Comparison of ENCODE assay signal across 8 cellular contexts in the genomic region with DNA sequence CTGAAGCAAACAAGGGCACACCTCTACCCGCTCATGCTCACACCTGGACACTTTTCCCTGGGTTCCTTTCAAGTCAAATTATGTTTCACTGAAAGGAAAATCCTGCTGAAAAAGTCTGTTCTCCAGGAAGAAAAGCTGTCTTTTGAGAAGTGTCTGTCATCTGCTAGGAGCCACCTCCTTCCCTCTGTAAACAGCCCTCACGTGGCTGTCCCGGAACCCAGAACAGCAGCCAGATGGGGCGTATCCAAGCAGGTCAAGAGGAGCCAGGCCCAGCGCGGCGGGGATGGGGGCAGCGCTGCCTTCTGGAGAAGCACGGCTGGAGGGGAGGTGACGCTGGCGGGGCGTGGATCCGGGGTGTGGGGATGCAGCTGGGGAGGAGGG. TPM values are rescaled to one million over a fixed set of nuclear protein-coding genes. Genes with fewer than 3 reads are reported as not detected.
A peak's percentile ranks its signal among the peaks of the same experiment; 100 is the strongest.
DNase-seq lines count a peak whose midpoint lies in the region; ATAC-seq and TF ChIP-seq lines count a peak whose summit lies in the region.

A gene (minus strand): TSS at position 162 of the 381 bp plus-strand sequence. CDS start 205 bp downstream, outside the sequence.

- no peaks in the 10 kb centered on the region for H3K9me2 ChIP-seq in HCT116 (ENCODE audit: insufficient read depth)

- no peak for TF ChIP-seq CTCF in HCT116 (IDR thresholded peaks at IDR 0.05 in 2 of 3, conservative IDR thresholded peaks at IDR 0.05 in 1 of 3; ENCODE audit: borderline replicate concordance in 1 of 3, insufficient read depth in 1 of 3, low read depth in 2 of 3, low read length in 2 of 3)
- no peak for TF ChIP-seq CTCF in lower leg skin (IDR thresholded peaks at IDR 0.05)

- H3K27me3 ChIP-seq in HCT116 (ENCODE audit: insufficient read depth, low read length) = no peaks in the 10 kb centered on the region
- H3K27me3 ChIP-seq in effector memory CD4-positive, alpha-beta T cell (replicated peaks; ENCODE audit: control insufficient read depth, insufficient read depth, low read length, poor library complexity, severe bottlenecking) = no peaks in the 10 kb centered on the region

- H3K4me1 Mint-ChIP-seq in activated CD4-positive, alpha-beta memory T cell treated with anti-CD3 and anti-CD28 coated beads, Interleukin-2, amount 10 ng/mL, durations not matched to agents 7 days and 5 days = peaks cover 21% of the 10 kb centered on the region

- H3K4me2 ChIP-seq in HCT116 (ENCODE audit: low read length) = peak within 1 kb of the TSS; percentile 82

- H3K9ac ChIP-seq in HCT116 (ENCODE audit: low read length) = peak within 1 kb of the TSS; percentile 62

- H3K27ac Mint-ChIP-seq in activated CD4-positive, alpha-beta memory T cell treated with anti-CD3 and anti-CD28 coated beads, Interleukin-2, amount 10 ng/mL, durations not matched to agents 7 days and 5 days = peak within 1 kb of the TSS; percentile 68

- H3K9me3 Mint-ChIP-seq in activated CD4-positive, alpha-beta memory T cell treated with anti-CD3 and anti-CD28 coated beads, Interleukin-2, amount 10 ng/mL, durations not matched to agents 7 days and 5 days = no peaks in the 10 kb centered on the region

- peak within 1 kb of the TSS; percentile 87 for H3K27ac ChIP-seq in HCT116 (ENCODE audit: low read depth, low read length)
- peak within 1 kb of the TSS; percentile 73 for H3K27ac ChIP-seq in effector memory CD4-positive, alpha-beta T cell (ENCODE audit: insufficient read depth, low read length, poor library complexity, severe bottlenecking)

- H3K4me3 Mint-ChIP-seq in activated CD4-positive, alpha-beta memory T cell treated with anti-CD3 and anti-CD28 coated beads, Interleukin-2, amount 10 ng/mL, durations not matched to agents 7 days and 5 days = peak within 1 kb of the TSS; percentile 88

- WGBS in lower leg skin, 2 donors = 4 to 8% methylated on average over 4 to 6 of the region's 13 CpGs

- peaks cover 10% of the 10 kb centered on the region in 2 experiments; a peak in 3 of 4 replicates for H3K36me3 ChIP-seq in HCT116 (ENCODE audit: control insufficient read depth in 1 of 2, insufficient read depth in 2 of 2, low read length in 2 of 2)
- no peaks in the 10 kb centered on the region for H3K36me3 ChIP-seq in effector memory CD4-positive, alpha-beta T cell (ENCODE audit: control insufficient read depth, insufficient read depth, low read length)

- H2AFZ ChIP-seq in HCT116 (ENCODE audit: low read depth, low read length, poor library complexity, severe bottlenecking) = no peak within 1 kb of the TSS

- peaks cover 11 to 22% of the 10 kb centered on the region in 2 experiments for H3K4me1 ChIP-seq in HCT116 (ENCODE audit: control insufficient read depth in 1 of 2, insufficient read depth in 2 of 2, low read length in 2 of 2)
- H3K4me1 ChIP-seq in effector memory CD4-positive, alpha-beta T cell (ENCODE audit: control insufficient read depth, insufficient read depth, low read length, poor library complexity, severe bottlenecking) = peaks cover 12% of the 10 kb centered on the region

- intact Hi-C loops in HCT116 (cut with micrococcal nuclease) = no loop called here
- intact Hi-C loops in lower leg skin (cut with DNase I; ENCODE audit: low total_unique reads) = no loop called here

- DNase-seq in AML-193 (lab: John Stamatoyannopoulos, UW) = peak; percentile 52 to 58
- DNase-seq in HCT116 (ENCODE audit: low read depth, low spot score) = peak; percentile 49
- DNase-seq in NCI-H748 (lab: John Stamatoyannopoulos, UW; ENCODE audit: unreplicated experiment) = peak; percentile 87
- DNase-seq in activated CD4-positive, alpha-beta memory T cell treated with anti-CD3 and anti-CD28 coated beads, Interleukin-2, amount 10 ng/mL, durations not matched to agents 7 days and 5 days = peak; percentile 63
- DNase-seq in effector memory CD4-positive, alpha-beta T cell = peak; percentile 18 to 49 (median 33)
- peak; percentile 92 to 97 for DNase-seq in lower leg skin (ENCODE audit: low spot score in 2 of 2)
- DNase-seq in stimulated activated CD4-positive, alpha-beta T cell treated with anti-CD3 and anti-CD28 coated beads, Interleukin-4, amount 100 ng/mL, for 24 hours = peak; percentile 49

- TF ChIP-seq POLR2A in HCT116 (IDR thresholded peaks at IDR 0.05; ENCODE audit: borderline replicate concordance, extremely low read depth, insufficient read depth, insufficient read length) (no peak), lower leg skin (IDR thresholded peaks at IDR 0.05) (no peak)

- H3K9me3 ChIP-seq in HCT116 (ENCODE audit: control insufficient read depth in 1 of 2, insufficient read depth in 1 of 2, low read depth in 1 of 2, low read length in 2 of 2) = peaks cover 0 to 11% of the 10 kb centered on the region in 2 experiments; a peak in 3 of 4 replicates
- H3K9me3 ChIP-seq in effector memory CD4-positive, alpha-beta T cell (ENCODE audit: control insufficient read depth, low read length) = no peaks in the 10 kb centered on the region

- ATAC-seq in HCT116 (peak; percentile 59), HG02759 (IDR thresholded peaks at IDR 0.05; ENCODE audit: unreplicated experiment) (no peak)

- peaks cover 5% of the 10 kb centered on the region; the same call in 1 of the 2 replicates for H4K20me1 ChIP-seq in HCT116 (ENCODE audit: insufficient read depth)

- CTCF ChIA-PET in HCT116 (lab: Charles Lee) = no interaction called here
- CTCF ChIA-PET in activated CD4-positive, alpha-beta memory T cell treated with anti-CD3 and anti-CD28 coated beads, Interleukin-2, amount 10 ng/mL, durations not matched to agents 7 days and 5 days (lab: Charles Lee) = interaction anchor here (0.9 kb wide), 1 partner anchor 15 kb away, joined by 3 read pairs; no protein-coding TSS in a partner anchor

- POLR2A ChIA-PET in HCT116 (lab: Charles Lee) = no interaction called here
- POLR2A ChIA-PET in activated CD4-positive, alpha-beta memory T cell treated with anti-CD3 and anti-CD28 coated beads, Interleukin-2, amount 10 ng/mL, durations not matched to agents 7 days and 5 days (lab: Charles Lee) = interaction anchor here (1.1 to 1.9 kb wide), 3 partner anchors 9 to 128 kb away, joined by 3 to 4 read pairs (median 3); a partner anchor contains a TSS

- TF ChIP-seq RAD21 in HCT116 (IDR thresholded peaks at IDR 0.05; ENCODE audit: low read depth) = no peak

- H3K79me2 ChIP-seq in HCT116 (ENCODE audit: insufficient read depth, low read length) = peaks cover 16% of the 10 kb centered on the region

- H3K36me3 Mint-ChIP-seq in activated CD4-positive, alpha-beta memory T cell treated with anti-CD3 and anti-CD28 coated beads, Interleukin-2, amount 10 ng/mL, durations not matched to agents 7 days and 5 days (ENCODE audit: low read depth) = peaks cover 2% of the 10 kb centered on the region

- H3K4me3 ChIP-seq in HCT116 (replicated peaks in 1 of 2; ENCODE audit: low read depth in 1 of 2, low read length in 2 of 2) = peak within 1 kb of the TSS; percentile 51 to 63
- H3K4me3 ChIP-seq in effector memory CD4-positive, alpha-beta T cell (ENCODE audit: insufficient read depth, low read depth, low read length, poor library complexity, severe bottlenecking) = peak within 1 kb of the TSS; percentile 68
- peak within 1 kb of the TSS; percentile 51 for H3K4me3 ChIP-seq in lower leg skin (ENCODE audit: low read depth, poor library complexity, severe bottlenecking)

- no peaks in the 10 kb centered on the region for H3K27me3 Mint-ChIP-seq in activated CD4-positive, alpha-beta memory T cell treated with anti-CD3 and anti-CD28 coated beads, Interleukin-2, amount 10 ng/mL, durations not matched to agents 7 days and 5 days

- RAD21 ChIA-PET in HCT116 (lab: Charles Lee; ENCODE audit: low non-redundant PET in 1 of 2, low total read pairs in 2 of 2, uncharacterized antibody in 2 of 2, unreplicated experiment in 2 of 2) = no interaction called here

- no TSS peak for BruUV-seq in HCT116 (replicated peaks; lab: Mats Ljungman, UMichigan)

TF ChIP-seq in HCT116, 20 proteins besides CTCF, POLR2A, EP300 and RAD21:
- TF ChIP-seq TCF7L2 (IDR thresholded peaks at IDR 0.05; ENCODE audit: borderline replicate concordance, extremely low read depth, insufficient read depth, insufficient read length) (peak; percentile 14), POLR2AphosphoS5 (IDR thresholded peaks at IDR 0.05; ENCODE audit: low read depth, low read length) (peak; percentile 38; the same call in 1 of the 2 replicates), CBX3 (IDR thresholded peaks at IDR 0.05; ENCODE audit: low read depth) (no peak)
- TF ChIP-seq, protein P1, sequence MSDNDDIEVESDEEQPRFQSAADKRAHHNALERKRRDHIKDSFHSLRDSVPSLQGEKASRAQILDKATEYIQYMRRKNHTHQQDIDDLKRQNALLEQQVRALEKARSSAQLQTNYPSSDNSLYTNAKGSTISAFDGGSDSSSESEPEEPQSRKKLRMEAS (IDR thresholded peaks at IDR 0.05) = peak; percentile 92

RNA-seq across cellular contexts. Expression of the gene that starts here (rescaled TPM):
- total RNA-seq in HCT116 (2021; ENCODE audit: unreplicated experiment) (1.8 TPM), lower leg skin (10 to 100 TPM; 24.1 to 44.3 (median 28.2) TPM)
- 1.00 and 1.1 TPM in 2 replicates for polyA plus RNA-seq in HCT116 (2012)
- total RNA-seq in activated CD4-positive, alpha-beta memory T cell treated with anti-CD3 and anti-CD28 coated beads, Interleukin-2, amount 10 ng/mL, durations not matched to agents 7 days and 5 days = 1 to 10 TPM; 4.5 to 5.0 TPM

Comparison
In these comparisons a context has a peak if more than half of its experiments do, and no peak if none do; other contexts are left out.
1. DNase-seq: peak in every context shown above with its lines; median percentile 94 in lower leg skin; 87 in NCI-H748; 63 in activated CD4-positive, alpha-beta memory T cell treated with anti-CD3 and anti-CD28 coated beads, Interleukin-2, amount 10 ng/mL, durations not matched to agents 7 days and 5 days; 55 in AML-193; 49 in HCT116; 49 in stimulated activated CD4-positive, alpha-beta T cell treated with anti-CD3 and anti-CD28 coated beads, Interleukin-4, amount 100 ng/mL, for 24 hours; 33 in effector memory CD4-positive, alpha-beta T cell.